ENCODE assay signal across 11 cellular contexts in genomic region chr9:104774831-104775573, GRCh38. TPM values are rescaled to one million over a fixed set of nuclear protein-coding genes. Genes with fewer than 3 reads are reported as not detected.
DNase-seq lines count a peak whose midpoint lies in the region; ATAC-seq, FAIRE-seq and TF ChIP-seq lines count a peak whose summit lies in the region.
"Had no signal": no experiment of that assay in that cellular context is flagged by ENCODE, and none has a peak within 500 bp of the region (broad histone marks: within the 10 kb centered on the region; RNA-seq: fewer than 3 reads in every experiment).

No MANE protein-coding gene starts in this region.

- 79% methylated on average over 11 of the region's 11 CpGs for WGBS in right cardiac atrium

- CTCF ChIA-PET in WTC11 (lab: Charles Lee), result no interaction called here

- H3K4me3 ChIP-seq in right cardiac atrium (ENCODE audit: low read length), result no peak overlapping the region
- H3K4me3 ChIP-seq: thoracic aorta had no signal

- H3K4me3 Mint-ChIP-seq in immature natural killer cell (no peak overlapping the region), WTC11 (no peak overlapping the region)
- H3K4me3 Mint-ChIP-seq: brain; naive thymus-derived CD8-positive, alpha-beta T cell had no signal

- TF ChIP-seq POLR2A in GM12892 (IDR thresholded peaks at IDR 0.05; ENCODE audit: low read depth, low read length), result peak; percentile 75

- H3K27me3 ChIP-seq in right cardiac atrium (ENCODE audit: control insufficient read depth, insufficient read depth), result no peaks in the 10 kb centered on the region

- POLR2A ChIA-PET in WTC11 (lab: Charles Lee), result no interaction called here

- intact Hi-C loops in right cardiac atrium (cut with DNase I), result no loop called here

- H3K9me3 ChIP-seq in right cardiac atrium (ENCODE audit: control insufficient read depth, low read length), result no peaks in the 10 kb centered on the region
- H3K9me3 ChIP-seq: thoracic aorta had no signal

- no peak overlapping the region for H3K27ac Mint-ChIP-seq in immature natural killer cell
- H3K27ac Mint-ChIP-seq in WTC11, result no peak overlapping the region
- H3K27ac Mint-ChIP-seq: brain; naive thymus-derived CD8-positive, alpha-beta T cell had no signal

- peaks cover 6% of the 10 kb centered on the region for H3K4me1 ChIP-seq in right cardiac atrium (ENCODE audit: control insufficient read depth, insufficient read depth, low read length)

- H3K27me3 Mint-ChIP-seq in immature natural killer cell (ENCODE audit: low read depth in 3 of 3), result peaks cover 0 to 1% (median 0%) of the 10 kb centered on the region in 3 donors
- no peaks in the 10 kb centered on the region for H3K27me3 Mint-ChIP-seq in WTC11 (ENCODE audit: low read depth)
- H3K27me3 Mint-ChIP-seq: brain; naive thymus-derived CD8-positive, alpha-beta T cell had no signal

- peak; percentile 85 for ATAC-seq in GM21529 (IDR thresholded peaks at IDR 0.05; ENCODE audit: unreplicated experiment)
- peak; percentile 85 for ATAC-seq in HG03575 (IDR thresholded peaks at IDR 0.05; ENCODE audit: extremely low read depth, insufficient number of reproducible peaks, low FRiP score, unreplicated experiment)
- ATAC-seq in right cardiac atrium, result peak; percentile 74 to 90
- ATAC-seq in WTC11, result no peak
- ATAC-seq: naive thymus-derived CD8-positive, alpha-beta T cell had no signal

- no peaks in the 10 kb centered on the region for H3K9me3 Mint-ChIP-seq in immature natural killer cell
- no peaks in the 10 kb centered on the region for H3K9me3 Mint-ChIP-seq in WTC11
- H3K9me3 Mint-ChIP-seq: brain; naive thymus-derived CD8-positive, alpha-beta T cell had no signal

- H3K36me3 Mint-ChIP-seq in immature natural killer cell, result peaks cover 0 to 6% (median 0%) of the 10 kb centered on the region in 3 donors
- no peaks in the 10 kb centered on the region for H3K36me3 Mint-ChIP-seq in WTC11

- no peak for FAIRE-seq in GM12892 (lab: Jason Lieb, UNC)

- H3K27ac ChIP-seq in right cardiac atrium (ENCODE audit: low read length), result peak overlapping the region; percentile 72
- H3K27ac ChIP-seq: thoracic aorta had no signal

- H3K4me1 Mint-ChIP-seq in immature natural killer cell, result no peaks in the 10 kb centered on the region
- H3K4me1 Mint-ChIP-seq in WTC11, result no peaks in the 10 kb centered on the region

- DNase-seq in GM12892 (ENCODE audit: insufficient read length) (peak; percentile 7), right cardiac atrium (no peak), NCI-H748 (lab: John Stamatoyannopoulos, UW; ENCODE audit: unreplicated experiment) (no peak), immature natural killer cell (no peak), WTC11 (ENCODE audit: low spot score) (no peak), SW 1271 (lab: John Stamatoyannopoulos, UW) (no peak)
- DNase-seq: naive thymus-derived CD8-positive, alpha-beta T cell had no signal

- no peak for TF ChIP-seq CTCF in WTC11 (IDR thresholded peaks at IDR 0.05)

TF ChIP-seq in WTC11, 78 proteins besides CTCF, POLR2A, EP300 and RAD21:
- TF ChIP-seq SMAD3 (CRISPR knock-in tag; IDR thresholded peaks at IDR 0.05; ENCODE audit: borderline replicate concordance) (no peak), ESRRA (CRISPR knock-in tag; IDR thresholded peaks at IDR 0.05; ENCODE audit: borderline replicate concordance) (no peak), CBFB (CRISPR knock-in tag; IDR thresholded peaks at IDR 0.05; ENCODE audit: low read depth) (no peak), USF2 (CRISPR knock-in tag; IDR thresholded peaks at IDR 0.05) (no peak), ZNF317 (CRISPR knock-in tag; IDR thresholded peaks at IDR 0.05; ENCODE audit: borderline replicate concordance, low read depth) (no peak), ZBTB43 (CRISPR knock-in tag; IDR thresholded peaks at IDR 0.05) (no peak), NFE2L1 (CRISPR knock-in tag; IDR thresholded peaks at IDR 0.05) (no peak), GRHL2 (CRISPR knock-in tag; IDR thresholded peaks at IDR 0.05; ENCODE audit: insufficient replicate concordance, severe bottlenecking) (no peak), ZNF263 (CRISPR knock-in tag; IDR thresholded peaks at IDR 0.05; ENCODE audit: low read depth) (no peak), OVOL2 (CRISPR knock-in tag; IDR thresholded peaks at IDR 0.05; ENCODE audit: borderline replicate concordance) (no peak), ZNF423 (CRISPR knock-in tag; IDR thresholded peaks at IDR 0.05) (no peak), ZNF396 (CRISPR knock-in tag; IDR thresholded peaks at IDR 0.05; ENCODE audit: borderline replicate concordance) (no peak)
TF ChIP-seq in WTC11: peak in this region for 0.

RNA-seq across cellular contexts. Expression of gene NIPSNAP3B, which starts 11.1 kb away (rescaled TPM):
- polyA plus RNA-seq in GM12892 (2012; ENCODE audit: missing spikeins), result 4.8 TPM
- total RNA-seq in right cardiac atrium (10 to 100 TPM; 19.5 to 24.6 (median 20.0) TPM), WTC11 (2021) (0.30 to 0.55 TPM (median 0.31 TPM) in 3 replicates)
- polyA plus RNA-seq in right cardiac atrium (20.4 TPM), immature natural killer cell (under 1 TPM in 2 of 3 donors, not detected in 1; 0.45 to 0.98 TPM)

RNA-seq across cellular contexts. Expression of gene NIPSNAP3A, which starts 27.5 kb away (rescaled TPM):
- 19.9 TPM for polyA plus RNA-seq in GM12892 (2012; ENCODE audit: missing spikeins)
- 10 to 100 TPM; 14.3 to 23.0 (median 19.2) TPM for total RNA-seq in right cardiac atrium
- 25.5 TPM for polyA plus RNA-seq in right cardiac atrium
- 10 to 100 TPM; 28.2 to 58.0 (median 29.2) TPM for polyA plus RNA-seq in immature natural killer cell
- 7.2 to 10.3 TPM (median 10.3 TPM) in 3 replicates for total RNA-seq in WTC11 (2021)

Comparison
In these comparisons a context has a peak if more than half of its experiments do, and no peak if none do; other contexts are left out.
1. RNA of gene NIPSNAP3B, which starts 11.1 kb away (total RNA-seq): 19.5 to 24.6 TPM in right cardiac atrium; 0.30 to 0.55 TPM in WTC11; every median in the first group is over 10 times any median in the second.